9 cellular contexts compared by ENCODE assay signal in genomic region chr6:120056085-120056484, GRCh38.
A peak's percentile ranks its signal among the peaks of the same experiment; 100 is the strongest.
DNase-seq lines count a peak whose midpoint lies in the region; ATAC-seq, FAIRE-seq and TF ChIP-seq lines count a peak whose summit lies in the region.
"Had no signal": no experiment of that assay in that cellular context is flagged by ENCODE, and none has a peak within 500 bp of the region (broad histone marks: within the 10 kb centered on the region; RNA-seq: fewer than 3 reads in every experiment).

No MANE protein-coding gene starts in this region.

- DNase-seq in AG09309 (ENCODE audit: low read depth): no peak
- no peak for DNase-seq in GM12878 (ENCODE audit: low read depth, low spot score)
- no peak for DNase-seq in nucleus accumbens (lab: John Stamatoyannopoulos, UW)
- DNase-seq in NCI-H1092 treated with DMSO at 0.1 percent for 48 hours (lab: John Stamatoyannopoulos, UW): no peak
- no peak for DNase-seq in natural killer cell

- H3K9me3 ChIP-seq in GM12878 (replicated peaks; ENCODE audit: control insufficient read depth, insufficient read depth, low read length): no peaks in the 10 kb centered on the region

- TF ChIP-seq CTCF in AG09309 (IDR thresholded peaks at IDR 0.05; ENCODE audit: control insufficient read depth, insufficient read depth, low read depth, low read length, missing control alignments) (peak; percentile 30), GM12878 (IDR thresholded peaks at IDR 0.05 in 2 of 3, conservative IDR thresholded peaks at IDR 0.05 in 1 of 3; ENCODE audit: control insufficient read depth in 2 of 3, extremely low read depth in 1 of 3, insufficient read depth in 1 of 3, low read depth in 3 of 3, low read length in 3 of 3) (peak; percentile 42 to 73 (median 63)), natural killer cell (IDR thresholded peaks at IDR 0.05) (no peak)

- H3K4me2 ChIP-seq in GM12878 (ENCODE audit: control insufficient read depth, insufficient read depth): no peak overlapping the region

- no peak for FAIRE-seq in GM12878 (lab: Jason Lieb, UNC)
- FAIRE-seq: endometrium had no signal

- RAD21 ChIA-PET in GM12878 (lab: Charles Lee; ENCODE audit: unreplicated experiment): interaction anchor here (0.8 kb wide), 1 partner anchor 906 kb away, joined by 3 read pairs; no protein-coding TSS in a partner anchor

- intact Hi-C loops in GM12878 (cut with micrococcal nuclease; ENCODE audit: unreplicated experiment) (loop anchor here (5.0 kb wide), 2 partner anchors 314 to 909 kb away; no protein-coding TSS in a partner anchor), natural killer cell (cut with micrococcal nuclease) (no loop called here)

- no peaks in the 10 kb centered on the region for H3K36me3 ChIP-seq in GM12878 (ENCODE audit: control insufficient read depth in 2 of 2, insufficient read depth in 2 of 2, low read length in 1 of 2)

- H3K4me1 Mint-ChIP-seq in natural killer cell: no peaks in the 10 kb centered on the region

- H3K27ac ChIP-seq in GM12878 (ENCODE audit: control insufficient read depth, insufficient read depth): no peak overlapping the region

- H3K27ac Mint-ChIP-seq in natural killer cell: no peak overlapping the region

- no peaks in the 10 kb centered on the region for H3K4me1 ChIP-seq in GM12878 (ENCODE audit: control insufficient read depth, insufficient read depth, low read length)

- H3K79me2 ChIP-seq in GM12878 (ENCODE audit: control insufficient read depth, insufficient read depth, low read length): no peaks in the 10 kb centered on the region

- no peak for TF ChIP-seq EP300 in GM12878 (IDR thresholded peaks at IDR 0.05; ENCODE audit: borderline replicate concordance in 1 of 2, control insufficient read depth in 1 of 2, low read depth in 2 of 2, low read length in 2 of 2)

- no peak overlapping the region for H2AFZ ChIP-seq in GM12878 (ENCODE audit: control insufficient read depth, low read depth, low read length)

- no peak overlapping the region for H3K4me3 ChIP-seq in AG09309 (ENCODE audit: control insufficient read depth, low read depth, low read length)
- H3K4me3 ChIP-seq in GM12878: no peak overlapping the region

- peaks cover 7 to 13% of the 10 kb centered on the region in 2 donors for H3K9me3 Mint-ChIP-seq in natural killer cell

- SMC1A ChIA-PET in GM12878 (lab: Charles Lee; ENCODE audit: uncharacterized antibody, unreplicated experiment): no interaction called here

- POLR2A ChIA-PET in GM12878 (lab: Charles Lee): no interaction called here

- TF ChIP-seq POLR2A in GM12878 (IDR thresholded peaks at IDR 0.05; ENCODE audit: low read depth, low read length): no peak

- in situ Hi-C loops in GM12878 (cut with MboI): no loop called here

- peak; percentile 49 for TF ChIP-seq RAD21 in GM12878 (IDR thresholded peaks at IDR 0.05; ENCODE audit: insufficient read depth, low read depth, low read length)

- no peaks in the 10 kb centered on the region for H3K27me3 Mint-ChIP-seq in natural killer cell (ENCODE audit: low read depth in 2 of 2)

- H3K4me3 Mint-ChIP-seq in natural killer cell: no peak overlapping the region

- peak; percentile 60 for ATAC-seq in GM18870 (IDR thresholded peaks at IDR 0.05; ENCODE audit: unreplicated experiment)
- peak; percentile 81 for ATAC-seq in HG03095 (IDR thresholded peaks at IDR 0.05; ENCODE audit: unreplicated experiment)
- peak; percentile 75 for ATAC-seq in GM12878
- no peak for ATAC-seq in HG02973 (IDR thresholded peaks at IDR 0.05; ENCODE audit: unreplicated experiment)
- no peak for ATAC-seq in natural killer cell

- WGBS in GM12878 (ENCODE audit: insufficient coverage, insufficient replicate concordance, low lambda C conversion rate, missing lambda C conversion rate): 29% methylated on average over 6 of the region's 7 CpGs

- no peaks in the 10 kb centered on the region for H3K27me3 ChIP-seq in GM12878 (replicated peaks in 1 of 2; ENCODE audit: control insufficient read depth in 2 of 2, insufficient read depth in 2 of 2, low read length in 1 of 2)

- H3K36me3 Mint-ChIP-seq in natural killer cell: no peaks in the 10 kb centered on the region

- CTCF ChIA-PET in GM12878 (lab: Yijun Ruan, JAX): interaction anchor here (0.7 to 1.4 kb wide), 2 partner anchors 12 to 601 kb away, joined by 3 to 4 read pairs; no protein-coding TSS in a partner anchor

- BruUV-seq in GM12878 (replicated peaks; lab: Mats Ljungman, UMichigan): no TSS peak

- H4K20me1 ChIP-seq in GM12878 (ENCODE audit: control insufficient read depth, insufficient read depth): no peaks in the 10 kb centered on the region

- H3K9ac ChIP-seq in GM12878 (ENCODE audit: control insufficient read depth, insufficient read depth, low read length): no peak overlapping the region

TF ChIP-seq in GM12878, 131 proteins besides CTCF, POLR2A, EP300 and RAD21:
- TF ChIP-seq IRF4 (IDR thresholded peaks at IDR 0.05; ENCODE audit: low read depth, low read length) (no peak), SMC3 (IDR thresholded peaks at IDR 0.05; ENCODE audit: borderline replicate concordance, low read length) (peak; percentile 35)

Comparison
In these comparisons a context has a peak if more than half of its experiments do, and no peak if none do; other contexts are left out.
1. ATAC-seq: peak in GM18870 (single experiment), HG03095 (single experiment) and GM12878 (single experiment); none in HG02973 (single experiment) and natural killer cell (0 of 3).